Comparison of ENCODE assay signal across 34 cellular contexts in genomic region chr11:125360066-125360465, GRCh38.
"Had no signal": no experiment of that assay in that cellular context is flagged by ENCODE, and none has a peak within 500 bp of the region (broad histone marks: within the 10 kb centered on the region; RNA-seq: fewer than 3 reads in every experiment).

No MANE protein-coding gene starts in this region.

- H3K4me3 ChIP-seq: ascending aorta, cardiac muscle cell had no signal

- H3K36me3 ChIP-seq: ascending aorta, cardiac muscle cell, WERI-Rb-1 had no signal

- H3K9me3 Mint-ChIP-seq: activated CD4-positive, alpha-beta memory T cell treated with anti-CD3 and anti-CD28 coated beads, Interleukin-2, amount 10 ng/mL, durations not matched to agents 7 days and 5 days; activated CD4-positive, alpha-beta T cell treated with anti-CD3 and anti-CD28 coated beads, Interleukin-2, amount 10 ng/mL, durations not matched to agents 7 days and 5 days; activated naive CD4-positive, alpha-beta T cell treated with anti-CD3 and anti-CD28 coated beads, Interleukin-2, amount 10 ng/mL, durations not matched to agents 7 days and 5 days; activated naive CD4-positive, alpha-beta T cell treated with anti-CD3 and anti-CD28 coated beads, Interleukin-2, amount 50 U/mL, for 24 hours; activated naive CD8-positive, alpha-beta T cell treated with anti-CD3 and anti-CD28 coated beads, Interleukin-2, amount 10 ng/mL, durations not matched to agents 7 days and 5 days; activated naive CD8-positive, alpha-beta T cell treated with anti-CD3 and anti-CD28 coated beads, Interleukin-2, amount 50 U/mL, for 24 hours; activated T-cell treated with anti-CD3 and anti-CD28 coated beads, Interleukin-2, amount 50 U/mL, for 24 hours; activated T-helper 2 cell treated with anti-CD3 and anti-CD28 coated beads, Interferon-gamma antibody, Interleukin-2, Interleukin-4, amounts not matched to agents 10 μg/mL and 5 μg/mL and 100 μg/mL, durations not matched to agents 14 hours and 24 hours and 36 hours; brain; central memory CD8-positive, alpha-beta T cell; T-helper 1 cell treated with Interleukin-12 subunit alpha and Interleukin-12 subunit beta and Interleukin-4 antibody, amounts not matched to agents 30 μg/mL and 1 μg/mL, for 36 hours; T-helper 2 cell treated with Interferon-gamma antibody and Interleukin-4, amounts not matched to agents 5 μg/mL and 100 μg/mL, for 36 hours; WTC11 had no signal

- DNase-seq: activated CD4-positive, alpha-beta memory T cell treated with anti-CD3 and anti-CD28 coated beads, Interleukin-2, amount 10 ng/mL, durations not matched to agents 7 days and 5 days; activated CD4-positive, alpha-beta T cell treated with anti-CD3 and anti-CD28 coated beads for 1 hour; activated CD4-positive, alpha-beta T cell treated with anti-CD3 and anti-CD28 coated beads for 36 hours; activated CD4-positive, alpha-beta T cell treated with anti-CD3 and anti-CD28 coated beads for 48 hours; activated CD4-positive, alpha-beta T cell treated with anti-CD3 and anti-CD28 coated beads, Interleukin-2, amount 10 ng/mL, durations not matched to agents 7 days and 5 days; activated CD4-positive, alpha-beta T cell treated with anti-CD3 and anti-CD28 coated beads, Interleukin-2, amount 50 U/mL, for 48 hours; activated CD4-positive, CD25-positive, alpha-beta regulatory T cell; activated CD8-positive, alpha-beta memory T cell treated with anti-CD3 and anti-CD28 coated beads for 24 hours; activated CD8-positive, alpha-beta memory T cell treated with anti-CD3 and anti-CD28 coated beads, Interleukin-2, amount 10 ng/mL, durations not matched to agents 7 days and 5 days; activated CD8-positive, alpha-beta memory T cell treated with anti-CD3 and anti-CD28 coated beads, Interleukin-2, amount 50 U/mL, for 48 hours; activated CD8-positive, alpha-beta T cell treated with anti-CD3 and anti-CD28 coated beads, Interleukin-2, amount 10 ng/mL, durations not matched to agents 7 days and 5 days; activated effector memory CD4-positive, alpha-beta T cell treated with Interleukin-2 at 50 U/mL for 16 hours; activated gamma-delta T cell; activated naive CD4-positive, alpha-beta T cell treated with anti-CD3 and anti-CD28 coated beads, Interleukin-2, amount 10 ng/mL, durations not matched to agents 7 days and 5 days; activated naive CD4-positive, alpha-beta T cell treated with Interleukin-2 at 50 U/mL for 16 hours; activated naive CD8-positive, alpha-beta T cell treated with anti-CD3 and anti-CD28 coated beads, Interleukin-2, amount 10 ng/mL, durations not matched to agents 7 days and 5 days; activated naive CD8-positive, alpha-beta T cell treated with anti-CD3 and anti-CD28 coated beads, Interleukin-2, amount 50 U/mL, for 24 hours; activated T-cell treated with anti-CD3 and anti-CD28 coated beads, Interleukin-2, amount 50 U/mL, for 24 hours; activated T-cell treated with anti-CD3 and anti-CD28 coated beads, Interleukin-2, amount 50 U/mL, for 48 hours; cerebellar nuclear complex; T-helper 1 cell; T-helper 2 cell; T-helper 9 cell; WERI-Rb-1 had no signal

- H3K4me1 Mint-ChIP-seq: activated CD4-positive, alpha-beta T cell treated with anti-CD3 and anti-CD28 coated beads for 36 hours; activated naive CD4-positive, alpha-beta T cell treated with anti-CD3 and anti-CD28 coated beads, Interleukin-2, amount 50 U/mL, for 24 hours; activated naive CD8-positive, alpha-beta T cell treated with anti-CD3 and anti-CD28 coated beads, Interleukin-2, amount 50 U/mL, for 24 hours had no signal

- H3K9me3 ChIP-seq: ascending aorta had no signal

- H3K27ac ChIP-seq: ascending aorta, cardiac muscle cell, WERI-Rb-1 had no signal

- H3K36me3 Mint-ChIP-seq: activated CD8-positive, alpha-beta memory T cell treated with anti-CD3 and anti-CD28 coated beads, Interleukin-2, amount 10 ng/mL, durations not matched to agents 7 days and 5 days; activated naive CD4-positive, alpha-beta T cell treated with anti-CD3 and anti-CD28 coated beads, Interleukin-2, amount 10 ng/mL, durations not matched to agents 7 days and 5 days; activated naive CD4-positive, alpha-beta T cell treated with anti-CD3 and anti-CD28 coated beads, Interleukin-2, amount 50 U/mL, for 24 hours; activated naive CD8-positive, alpha-beta T cell; activated naive CD8-positive, alpha-beta T cell treated with anti-CD3 and anti-CD28 coated beads, Interleukin-2, amount 10 ng/mL, durations not matched to agents 7 days and 5 days; WTC11 had no signal

- H3K27me3 Mint-ChIP-seq: activated CD4-positive, alpha-beta T cell treated with anti-CD3 and anti-CD28 coated beads for 36 hours; activated CD4-positive, alpha-beta T cell treated with anti-CD3 and anti-CD28 coated beads, Interleukin-2, amount 10 ng/mL, durations not matched to agents 7 days and 5 days; activated CD8-positive, alpha-beta memory T cell treated with anti-CD3 and anti-CD28 coated beads, Interleukin-2, amount 10 ng/mL, durations not matched to agents 7 days and 5 days; activated naive CD4-positive, alpha-beta T cell treated with anti-CD3 and anti-CD28 coated beads, Interleukin-2, amount 50 U/mL, for 24 hours; activated naive CD8-positive, alpha-beta T cell; activated naive CD8-positive, alpha-beta T cell treated with anti-CD3 and anti-CD28 coated beads, Interleukin-2, amount 50 U/mL, for 24 hours; activated T-cell treated with anti-CD3 and anti-CD28 coated beads, Interleukin-2, amount 50 U/mL, for 24 hours had no signal

- H3K4me3 Mint-ChIP-seq: activated CD4-positive, alpha-beta memory T cell treated with anti-CD3 and anti-CD28 coated beads, Interleukin-2, amount 10 ng/mL, durations not matched to agents 7 days and 5 days; activated CD4-positive, alpha-beta T cell treated with anti-CD3 and anti-CD28 coated beads for 36 hours; activated CD4-positive, alpha-beta T cell treated with anti-CD3 and anti-CD28 coated beads, Interleukin-2, amount 10 ng/mL, durations not matched to agents 7 days and 5 days; activated CD8-positive, alpha-beta memory T cell treated with anti-CD3 and anti-CD28 coated beads, Interleukin-2, amount 10 ng/mL, durations not matched to agents 7 days and 5 days; activated CD8-positive, alpha-beta T cell treated with anti-CD3 and anti-CD28 coated beads, Interleukin-2, amount 10 ng/mL, durations not matched to agents 7 days and 5 days; activated naive CD4-positive, alpha-beta T cell treated with anti-CD3 and anti-CD28 coated beads, Interleukin-2, amount 10 ng/mL, durations not matched to agents 7 days and 5 days; activated naive CD4-positive, alpha-beta T cell treated with anti-CD3 and anti-CD28 coated beads, Interleukin-2, amount 50 U/mL, for 24 hours; activated naive CD8-positive, alpha-beta T cell; activated naive CD8-positive, alpha-beta T cell treated with anti-CD3 and anti-CD28 coated beads, Interleukin-2, amount 10 ng/mL, durations not matched to agents 7 days and 5 days; activated naive CD8-positive, alpha-beta T cell treated with anti-CD3 and anti-CD28 coated beads, Interleukin-2, amount 50 U/mL, for 24 hours; activated T-cell treated with anti-CD3 and anti-CD28 coated beads, Interleukin-2, amount 50 U/mL, for 24 hours; brain; central memory CD8-positive, alpha-beta T cell; T-helper 1 cell treated with Interleukin-12 subunit alpha and Interleukin-12 subunit beta and Interleukin-4 antibody, amounts not matched to agents 30 μg/mL and 1 μg/mL, for 36 hours; T-helper 2 cell treated with Interferon-gamma antibody and Interleukin-4, amounts not matched to agents 5 μg/mL and 100 μg/mL, for 36 hours; WTC11 had no signal

- H3K27ac Mint-ChIP-seq: activated CD4-positive, alpha-beta memory T cell treated with anti-CD3 and anti-CD28 coated beads, Interleukin-2, amount 10 ng/mL, durations not matched to agents 7 days and 5 days; activated CD4-positive, alpha-beta T cell treated with anti-CD3 and anti-CD28 coated beads for 36 hours; activated CD4-positive, alpha-beta T cell treated with anti-CD3 and anti-CD28 coated beads, Interleukin-2, amount 10 ng/mL, durations not matched to agents 7 days and 5 days; activated CD8-positive, alpha-beta memory T cell treated with anti-CD3 and anti-CD28 coated beads, Interleukin-2, amount 10 ng/mL, durations not matched to agents 7 days and 5 days; activated CD8-positive, alpha-beta T cell treated with anti-CD3 and anti-CD28 coated beads, Interleukin-2, amount 10 ng/mL, durations not matched to agents 7 days and 5 days; activated naive CD4-positive, alpha-beta T cell treated with anti-CD3 and anti-CD28 coated beads, Interleukin-2, amount 10 ng/mL, durations not matched to agents 7 days and 5 days; activated naive CD4-positive, alpha-beta T cell treated with anti-CD3 and anti-CD28 coated beads, Interleukin-2, amount 50 U/mL, for 24 hours; activated naive CD8-positive, alpha-beta T cell; activated naive CD8-positive, alpha-beta T cell treated with anti-CD3 and anti-CD28 coated beads, Interleukin-2, amount 10 ng/mL, durations not matched to agents 7 days and 5 days; activated naive CD8-positive, alpha-beta T cell treated with anti-CD3 and anti-CD28 coated beads, Interleukin-2, amount 50 U/mL, for 24 hours; activated T-cell treated with anti-CD3 and anti-CD28 coated beads, Interleukin-2, amount 50 U/mL, for 24 hours; activated T-helper 2 cell treated with anti-CD3 and anti-CD28 coated beads, Interferon-gamma antibody, Interleukin-2, Interleukin-4, amounts not matched to agents 10 μg/mL and 5 μg/mL and 100 μg/mL, durations not matched to agents 14 hours and 24 hours and 36 hours; T-helper 1 cell treated with Interleukin-12 subunit alpha and Interleukin-12 subunit beta and Interleukin-4 antibody, amounts not matched to agents 30 μg/mL and 1 μg/mL, for 36 hours; T-helper 2 cell treated with Interferon-gamma antibody and Interleukin-4, amounts not matched to agents 5 μg/mL and 100 μg/mL, for 36 hours; WTC11 had no signal

- H3K4me1 ChIP-seq: ascending aorta had no signal

- H3K27me3 ChIP-seq: ascending aorta, cardiac muscle cell had no signal
